Comparison of ENCODE assay signal across 17 cellular contexts in the genomic region with DNA sequence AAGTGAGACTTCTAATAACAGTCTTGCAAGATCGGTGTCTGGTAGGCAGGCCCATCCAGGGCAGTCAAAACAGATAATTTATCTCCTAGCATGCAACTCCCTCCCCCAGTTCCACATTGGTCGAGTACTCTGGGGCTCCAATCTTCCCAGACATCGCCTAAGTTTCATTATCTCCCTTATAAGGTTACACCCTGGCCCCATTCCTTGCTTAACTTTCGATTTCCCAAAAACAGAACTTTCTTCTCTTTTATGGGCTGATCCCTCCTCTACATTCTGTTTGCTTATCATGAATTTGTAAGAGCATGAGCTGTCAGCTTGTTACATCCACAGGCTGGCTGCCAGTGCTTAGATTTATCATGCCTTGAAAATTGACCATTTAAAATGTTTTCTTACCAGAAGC.
A peak's percentile ranks its signal among the peaks of the same experiment; 100 is the strongest.
DNase-seq lines count a peak whose midpoint lies in the region; ATAC-seq and TF ChIP-seq lines count a peak whose summit lies in the region.
"Had no signal": no experiment of that assay in that cellular context is flagged by ENCODE, and none has a peak within 500 bp of the region (broad histone marks: within the 10 kb centered on the region; RNA-seq: fewer than 3 reads in every experiment).

No MANE protein-coding gene starts in this region.

- TF ChIP-seq CTCF in choroid plexus epithelial cell (conservative IDR thresholded peaks at IDR 0.05; ENCODE audit: low read depth, low read length) (no peak), left lung (IDR thresholded peaks at IDR 0.05) (no peak), upper lobe of left lung (IDR thresholded peaks at IDR 0.05) (no peak), tibial artery (IDR thresholded peaks at IDR 0.05) (no peak)

- DNase-seq in OCI-M1 (lab: John Stamatoyannopoulos, UW), result peak; percentile 97
- DNase-seq in choroid plexus epithelial cell (ENCODE audit: low read depth), result peak; percentile 3
- no peak for DNase-seq in left lung
- no peak for DNase-seq in upper lobe of left lung
- DNase-seq in tibial artery, result no peak
- DNase-seq in SK-N-DZ (ENCODE audit: low spot score), result no peak
- DNase-seq: activated CD4-positive, alpha-beta T cell treated with anti-CD3 and anti-CD28 coated beads, Interleukin-2, amount 50 U/mL, for 48 hours; activated T-cell treated with anti-CD3 and anti-CD28 coated beads, Interleukin-2, amount 50 U/mL, for 48 hours; DMS79 treated with DMSO at 0.1 percent for 48 hours; midbrain; NCI-H187 treated with DMSO at 0.1 percent for 48 hours; NCI-H524 had no signal

- no peaks in the 10 kb centered on the region for H3K36me3 ChIP-seq in left lung
- H3K36me3 ChIP-seq in upper lobe of left lung, result no peaks in the 10 kb centered on the region
- H3K36me3 ChIP-seq in tibial artery, result no peaks in the 10 kb centered on the region
- H3K36me3 ChIP-seq: tibial nerve had no signal

- WGBS in upper lobe of left lung, 2 donors, result 57 to 60% methylated on average over 4 of the region's 4 CpGs

- H3K9me3 ChIP-seq in left lung (peaks cover 0 to 2% of the 10 kb centered on the region in 2 donors), upper lobe of left lung (no peaks in the 10 kb centered on the region), tibial artery (no peaks in the 10 kb centered on the region)

- H3K27ac ChIP-seq in left lung (no peak overlapping the region), upper lobe of left lung (no peak overlapping the region), tibial artery (no peak overlapping the region)
- H3K27ac ChIP-seq: C4-2B, HL-60, tibial nerve had no signal

- intact Hi-C loops in left lung (cut with DNase I) (no loop called here), tibial artery (cut with DNase I; ENCODE audit: low total_unique reads) (no loop called here)

- H3K4me3 ChIP-seq in choroid plexus epithelial cell (ENCODE audit: low read depth, low read length) (no peak overlapping the region), left lung (no peak overlapping the region), upper lobe of left lung (no peak overlapping the region), tibial artery (peak overlapping the region in 1 of 2 donors; percentile 1)
- H3K4me3 ChIP-seq: tibial nerve had no signal

- TF ChIP-seq POLR2A in upper lobe of left lung (IDR thresholded peaks at IDR 0.05), result no peak

- H3K27me3 ChIP-seq in left lung (no peaks in the 10 kb centered on the region), upper lobe of left lung (no peaks in the 10 kb centered on the region), tibial artery (no peaks in the 10 kb centered on the region)
- H3K27me3 ChIP-seq: tibial nerve had no signal

- ATAC-seq in left lung (peak; percentile 61), upper lobe of left lung (ENCODE audit: low FRiP score in 2 of 2) (peak; percentile 55 to 91), GM21737 (IDR thresholded peaks at IDR 0.05; ENCODE audit: unreplicated experiment) (no peak)
- ATAC-seq: esophagus mucosa had no signal

- no peaks in the 10 kb centered on the region for H3K4me1 ChIP-seq in left lung
- no peaks in the 10 kb centered on the region for H3K4me1 ChIP-seq in upper lobe of left lung
- H3K4me1 ChIP-seq in tibial artery, result no peaks in the 10 kb centered on the region
- H3K4me1 ChIP-seq: tibial nerve had no signal

- TF ChIP-seq EP300 in upper lobe of left lung (IDR thresholded peaks at IDR 0.05), result no peak

Comparison
In these comparisons a context has a peak if more than half of its experiments do, and no peak if none do; other contexts are left out.
1. DNase-seq: peak in OCI-M1 (single experiment) and choroid plexus epithelial cell (single experiment); none in left lung (0 of 2), upper lobe of left lung (0 of 2), tibial artery (0 of 2) and SK-N-DZ (single experiment).